ENCODE assay signal across 1 cellular context in genomic region chr20:2365091-2365490, GRCh38.
TF ChIP-seq lines count a peak whose summit lies in the region.

No MANE protein-coding gene starts in this region.

TF ChIP-seq in H1, 55 proteins besides CTCF, POLR2A, EP300 and RAD21:
- no peak for TF ChIP-seq HDAC2 (IDR thresholded peaks at IDR 0.05; ENCODE audit: borderline replicate concordance in 1 of 2, low read depth in 2 of 2, low read length in 2 of 2)
